Comparison of ENCODE assay signal across 8 cellular contexts in the genomic region with DNA sequence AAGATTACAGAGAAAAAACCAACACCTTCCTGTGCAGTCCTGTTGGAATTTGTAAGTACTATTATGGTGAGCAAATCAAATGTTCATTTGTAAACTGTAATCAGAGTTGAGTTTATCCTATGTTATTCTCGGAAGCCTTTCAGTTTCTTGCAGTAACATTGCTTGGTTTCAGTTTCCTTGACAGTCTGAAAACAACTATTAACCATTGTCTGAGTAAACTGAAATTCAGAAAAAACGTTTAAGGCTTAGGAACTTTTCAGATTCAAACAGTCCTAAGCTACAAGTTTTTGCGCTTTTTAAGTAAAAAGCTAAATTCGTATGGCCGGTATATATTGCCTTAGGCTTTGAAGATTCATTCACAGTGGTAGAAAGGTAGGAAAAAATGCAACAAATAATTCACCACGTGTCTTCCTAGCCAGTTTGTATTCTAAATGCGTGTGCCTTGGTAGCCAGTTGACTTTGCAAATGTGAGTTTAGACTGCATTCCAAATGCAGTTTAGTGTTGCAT. TPM values are rescaled to one million over a fixed set of nuclear protein-coding genes. Genes with fewer than 3 reads are reported as not detected.
A peak's percentile ranks its signal among the peaks of the same experiment; 100 is the strongest.
DNase-seq lines count a peak whose midpoint lies in the region; ATAC-seq and TF ChIP-seq lines count a peak whose summit lies in the region.

No MANE protein-coding gene starts in this region.

- no peak for DNase-seq in activated T-cell treated with anti-CD3 and anti-CD28 coated beads, Interleukin-2, amount 50 U/mL, for 24 hours
- DNase-seq in activated T-cell treated with anti-CD3 and anti-CD28 coated beads, Interleukin-2, amount 50 U/mL, for 1 hour: no peak
- DNase-seq in fibroblast of peridontal ligament (ENCODE audit: extremely low read depth): peak; percentile 90
- DNase-seq in prostate gland (ENCODE audit: low spot score): no peak
- DNase-seq in NCI-H2227 (lab: John Stamatoyannopoulos, UW; ENCODE audit: unreplicated experiment): no peak

- TF ChIP-seq CTCF in prostate gland (IDR thresholded peaks at IDR 0.05): no peak

- no peak for TF ChIP-seq POLR2A in prostate gland (IDR thresholded peaks at IDR 0.05)

- peaks cover 62% of the 10 kb centered on the region for H3K4me1 Mint-ChIP-seq in activated T-cell treated with anti-CD3 and anti-CD28 coated beads, Interleukin-2, amount 50 U/mL, for 24 hours (ENCODE audit: low read depth)
- H3K4me1 Mint-ChIP-seq in T-helper 1 cell treated with Interleukin-12 subunit alpha and Interleukin-12 subunit beta and Interleukin-4 antibody, amounts not matched to agents 30 μg/mL and 1 μg/mL, for 36 hours (ENCODE audit: low read depth): peaks cover 56% of the 10 kb centered on the region

- no peaks in the 10 kb centered on the region for H3K9me3 Mint-ChIP-seq in activated T-cell treated with anti-CD3 and anti-CD28 coated beads, Interleukin-2, amount 50 U/mL, for 24 hours
- H3K9me3 Mint-ChIP-seq in T-helper 1 cell treated with Interleukin-12 subunit alpha and Interleukin-12 subunit beta and Interleukin-4 antibody, amounts not matched to agents 30 μg/mL and 1 μg/mL, for 36 hours: no peaks in the 10 kb centered on the region

- peak overlapping the region; percentile 95 for H3K4me3 Mint-ChIP-seq in activated T-cell treated with anti-CD3 and anti-CD28 coated beads, Interleukin-2, amount 50 U/mL, for 24 hours
- H3K4me3 Mint-ChIP-seq in T-helper 1 cell treated with Interleukin-12 subunit alpha and Interleukin-12 subunit beta and Interleukin-4 antibody, amounts not matched to agents 30 μg/mL and 1 μg/mL, for 36 hours: peak overlapping the region; percentile 99

- peaks cover 4% of the 10 kb centered on the region for H3K4me1 ChIP-seq in prostate gland (replicated peaks)

- intact Hi-C loops in prostate gland (cut with DNase I): loop anchor here (10.0 kb wide), 1 partner anchor 1182 kb away; a partner anchor contains a TSS

- peak overlapping the region; percentile 100 for H3K27ac Mint-ChIP-seq in activated T-cell treated with anti-CD3 and anti-CD28 coated beads, Interleukin-2, amount 50 U/mL, for 24 hours
- peak overlapping the region; percentile 99 for H3K27ac Mint-ChIP-seq in T-helper 1 cell treated with Interleukin-12 subunit alpha and Interleukin-12 subunit beta and Interleukin-4 antibody, amounts not matched to agents 30 μg/mL and 1 μg/mL, for 36 hours

- peak overlapping the region; percentile 100 for H3K27ac ChIP-seq in prostate gland

- H3K9me3 ChIP-seq in prostate gland: no peaks in the 10 kb centered on the region

- no peaks in the 10 kb centered on the region for H3K27me3 ChIP-seq in prostate gland (replicated peaks; ENCODE audit: insufficient read depth)

- H3K36me3 Mint-ChIP-seq in activated T-cell treated with anti-CD3 and anti-CD28 coated beads, Interleukin-2, amount 50 U/mL, for 24 hours (ENCODE audit: low read depth): peaks cover 83% of the 10 kb centered on the region
- H3K36me3 Mint-ChIP-seq in T-helper 1 cell treated with Interleukin-12 subunit alpha and Interleukin-12 subunit beta and Interleukin-4 antibody, amounts not matched to agents 30 μg/mL and 1 μg/mL, for 36 hours (ENCODE audit: low read depth): peaks cover 51% of the 10 kb centered on the region

- no peaks in the 10 kb centered on the region for H3K27me3 Mint-ChIP-seq in activated T-cell treated with anti-CD3 and anti-CD28 coated beads, Interleukin-2, amount 50 U/mL, for 24 hours
- no peaks in the 10 kb centered on the region for H3K27me3 Mint-ChIP-seq in T-helper 1 cell treated with Interleukin-12 subunit alpha and Interleukin-12 subunit beta and Interleukin-4 antibody, amounts not matched to agents 30 μg/mL and 1 μg/mL, for 36 hours (ENCODE audit: low read depth)

- 6% methylated on average over 7 of the region's 7 CpGs for WGBS in prostate gland

- no peaks in the 10 kb centered on the region for H3K36me3 ChIP-seq in prostate gland

- H3K4me3 ChIP-seq in prostate gland: peak overlapping the region; percentile 92 to 99

- ATAC-seq in HG03045 (IDR thresholded peaks at IDR 0.05; ENCODE audit: unreplicated experiment) (no peak), GM18861 (IDR thresholded peaks at IDR 0.05; ENCODE audit: unreplicated experiment) (no peak)

RNA-seq across cellular contexts. Expression of a gene that starts 2.5 kb away (rescaled TPM):
- 10 to 100 TPM; 63.4 to 84.6 TPM for total RNA-seq in prostate gland
